Comparison of ENCODE assay signal across 12 cellular contexts in the genomic region with DNA sequence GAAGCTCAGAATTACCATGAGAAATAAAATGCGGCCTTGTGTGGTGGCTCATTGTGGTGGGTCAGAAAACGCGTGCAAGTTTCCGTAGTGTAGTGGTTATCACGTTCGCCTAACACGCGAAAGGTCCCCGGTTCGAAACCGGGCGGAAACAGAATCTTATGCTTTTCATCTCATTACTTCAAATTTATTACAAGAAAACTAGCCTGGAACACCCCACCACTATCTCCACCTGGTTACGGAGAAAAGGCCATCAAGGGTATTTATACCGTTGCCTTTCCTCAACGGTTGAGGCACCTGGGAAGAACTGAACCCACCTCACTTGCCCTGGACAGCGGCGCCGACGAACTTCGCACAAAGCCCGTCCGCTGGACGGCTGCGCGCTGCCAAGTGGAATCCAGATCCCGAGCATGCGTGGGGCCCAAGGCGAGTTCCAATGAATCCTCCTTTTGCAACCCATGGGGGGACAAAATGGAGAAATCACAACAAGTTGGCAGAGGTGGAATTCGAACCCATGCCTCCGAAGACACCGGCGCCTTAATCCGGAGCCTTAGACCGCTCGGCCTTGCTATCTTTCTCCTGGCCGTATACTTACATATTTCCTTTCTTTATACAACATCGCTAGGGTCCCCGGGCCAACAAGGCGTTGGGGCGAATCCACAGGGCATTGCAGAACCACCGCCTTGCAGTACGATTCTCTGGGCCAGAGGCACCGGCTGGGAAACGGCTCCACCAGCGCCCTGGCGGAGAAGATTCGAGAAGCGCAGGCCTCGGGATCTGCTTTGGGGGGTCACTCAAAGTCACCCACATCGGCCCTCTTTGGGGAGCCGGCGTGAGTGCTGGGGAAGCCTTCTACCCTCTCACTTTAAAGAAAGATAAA. TPM values are rescaled to one million over a fixed set of nuclear protein-coding genes. Genes with fewer than 3 reads are reported as not detected.
A peak's percentile ranks its signal among the peaks of the same experiment; 100 is the strongest.
DNase-seq lines count a peak whose midpoint lies in the region; ATAC-seq, FAIRE-seq and TF ChIP-seq lines count a peak whose summit lies in the region.
"Had no signal": no experiment of that assay in that cellular context is flagged by ENCODE, and none has a peak within 500 bp of the region (broad histone marks: within the 10 kb centered on the region; RNA-seq: fewer than 3 reads in every experiment).

No MANE protein-coding gene starts in this region.

- no peak for TF ChIP-seq CTCF in endothelial cell of umbilical vein (IDR thresholded peaks at IDR 0.05; ENCODE audit: extremely low read depth in 1 of 2, insufficient read depth in 1 of 2, low read depth in 1 of 2, low read length in 2 of 2)
- TF ChIP-seq CTCF in thyroid gland (IDR thresholded peaks at IDR 0.05): no peak
- TF ChIP-seq CTCF in upper lobe of right lung (IDR thresholded peaks at IDR 0.05): no peak

- FAIRE-seq in RCC 7860 (lab: Jason Lieb, UNC) (no peak), endothelial cell of umbilical vein (lab: Jason Lieb, UNC) (peak; percentile 100)
- FAIRE-seq: islet of Langerhans had no signal

- H3K9ac ChIP-seq in endothelial cell of umbilical vein (replicated peaks; ENCODE audit: extremely low read depth, insufficient read depth, low read length): no peak overlapping the region

- H3K36me3 ChIP-seq in endothelial cell of umbilical vein (ENCODE audit: control insufficient read depth in 2 of 2, extremely low read depth in 1 of 2, insufficient read depth in 2 of 2, low read length in 2 of 2): no peaks in the 10 kb centered on the region
- no peaks in the 10 kb centered on the region for H3K36me3 ChIP-seq in thyroid gland
- no peaks in the 10 kb centered on the region for H3K36me3 ChIP-seq in upper lobe of right lung

- TF ChIP-seq POLR2A in endothelial cell of umbilical vein (IDR thresholded peaks at IDR 0.05; ENCODE audit: low read depth, low read length): no peak
- no peak for TF ChIP-seq POLR2A in thyroid gland (IDR thresholded peaks at IDR 0.05)

- no peaks in the 10 kb centered on the region for H4K20me1 ChIP-seq in endothelial cell of umbilical vein (replicated peaks; ENCODE audit: control insufficient read depth, extremely low read depth, insufficient read depth, low read length)

- H3K4me2 ChIP-seq in endothelial cell of umbilical vein (ENCODE audit: insufficient read depth, low read length): no peak overlapping the region

- peak overlapping the region in 2 of 3 experiments; percentile 15 to 29 for H3K4me3 ChIP-seq in endothelial cell of umbilical vein (replicated peaks in 1 of 3; ENCODE audit: insufficient read depth in 1 of 3, low read depth in 1 of 3, low read length in 3 of 3)
- no peak overlapping the region for H3K4me3 ChIP-seq in thyroid gland (replicated peaks in 1 of 3)
- H3K4me3 ChIP-seq in upper lobe of right lung: no peak overlapping the region

- DNase-seq in activated CD4-positive, alpha-beta T cell treated with anti-CD3 and anti-CD28 coated beads for 48 hours: peak; percentile 77
- DNase-seq in activated CD4-positive, alpha-beta T cell treated with anti-CD3 and anti-CD28 coated beads, Interleukin-2, amount 50 U/mL, for 4 hours: no peak
- DNase-seq in RCC 7860 (ENCODE audit: low spot score) (peak; percentile 23), endothelial cell of umbilical vein (ENCODE audit: low read depth, low spot score) (no peak), thyroid gland (no peak), upper lobe of right lung (no peak)
- DNase-seq in stimulated activated CD4-positive, alpha-beta T cell treated with anti-CD3 and anti-CD28 coated beads, Interleukin-4, amount 100 ng/mL, for 24 hours: peak; percentile 47
- DNase-seq: cerebellar nuclear complex, NCI-H187 had no signal

- H3K9me1 ChIP-seq in endothelial cell of umbilical vein (replicated peaks; ENCODE audit: control insufficient read depth, extremely low read depth, insufficient read depth, low read length): no peaks in the 10 kb centered on the region

- H3K9me3 ChIP-seq in endothelial cell of umbilical vein (replicated peaks; ENCODE audit: control insufficient read depth, insufficient read depth, low read length) (no peaks in the 10 kb centered on the region), thyroid gland (no peaks in the 10 kb centered on the region), upper lobe of right lung (no peaks in the 10 kb centered on the region)

- ATAC-seq in GM19463 (IDR thresholded peaks at IDR 0.05; ENCODE audit: unreplicated experiment): no peak
- ATAC-seq in upper lobe of right lung: no peak

- WGBS in thyroid gland, 2 donors: 19 to 21% methylated on average over 43 to 52 of the region's 52 CpGs

- H3K4me1 ChIP-seq in endothelial cell of umbilical vein (ENCODE audit: control insufficient read depth, extremely low read depth, insufficient read depth, low read length) (peaks cover 13% of the 10 kb centered on the region), thyroid gland (no peaks in the 10 kb centered on the region), upper lobe of right lung (no peaks in the 10 kb centered on the region)

- intact Hi-C loops in endothelial cell of umbilical vein (cut with micrococcal nuclease) (loop anchor here (2.0 kb wide), 1 partner anchor 58 kb away; a partner anchor contains a TSS), thyroid gland (cut with DNase I) (no loop called here), upper lobe of right lung (cut with DNase I) (no loop called here)

- dilution Hi-C loops in endothelial cell of umbilical vein (cut with MboI; ENCODE audit: extremely low pct_ligation_motif_present, low sequenced_read_pairs): no loop called here

- H2AFZ ChIP-seq in endothelial cell of umbilical vein (ENCODE audit: low read depth, low read length): peak overlapping the region; percentile 82

- H3K27me3 ChIP-seq in endothelial cell of umbilical vein (ENCODE audit: control insufficient read depth in 2 of 2, insufficient read depth in 2 of 2, low read length in 2 of 2): peaks cover 6 to 16% of the 10 kb centered on the region in 2 experiments
- no peaks in the 10 kb centered on the region for H3K27me3 ChIP-seq in thyroid gland
- peaks cover 50% of the 10 kb centered on the region for H3K27me3 ChIP-seq in upper lobe of right lung

- H3K27ac ChIP-seq in endothelial cell of umbilical vein (ENCODE audit: insufficient read depth, low read depth, low read length) (no peak overlapping the region), thyroid gland (no peak overlapping the region), upper lobe of right lung (no peak overlapping the region)

- POLR2A ChIA-PET in endothelial cell of umbilical vein (lab: Charles Lee): interaction anchor here (0.6 kb wide), 1 partner anchor 97 kb away, joined by 3 read pairs; no protein-coding TSS in a partner anchor

- H3K79me2 ChIP-seq in endothelial cell of umbilical vein (ENCODE audit: control insufficient read depth, insufficient read depth, low read length): no peaks in the 10 kb centered on the region

- CTCF ChIA-PET in endothelial cell of umbilical vein (lab: Charles Lee): interaction anchor here (0.8 kb wide), 1 partner anchor 20 kb away, joined by 3 read pairs; no protein-coding TSS in a partner anchor

- no TSS peak for BruUV-seq in endothelial cell of umbilical vein (replicated peaks; lab: Mats Ljungman, UMichigan)

RNA-seq across cellular contexts. Expression of a gene that starts 16.9 kb away (rescaled TPM):
- total RNA-seq in endothelial cell of umbilical vein (not detected in 2 replicates), thyroid gland (not detected), upper lobe of right lung (not detected)
- not detected in 2 replicates for polyA plus RNA-seq in endothelial cell of umbilical vein
- not detected in 2 replicates for polyA plus RNA-seq in endothelial cell of umbilical vein (2011; cell fraction: cytosol; rRNA removed)
- polyA plus RNA-seq in endothelial cell of umbilical vein (2011; cell fraction: nucleus; rRNA removed): not detected in 2 replicates
- polyA plus RNA-seq in endothelial cell of umbilical vein (2012): not detected in 2 replicates
- polyA minus RNA-seq in endothelial cell of umbilical vein: not detected in 2 replicates
- polyA minus RNA-seq in endothelial cell of umbilical vein (2011; cell fraction: cytosol; rRNA and poly(A)+ RNA removed): not detected
- not detected in 2 replicates for polyA minus RNA-seq in endothelial cell of umbilical vein (2011; cell fraction: nucleus; rRNA and poly(A)+ RNA removed)
- total RNA-seq: renal cortical epithelial cell had no signal

RNA-seq across cellular contexts. Expression of a gene that starts 33.3 kb away (rescaled TPM):
- total RNA-seq in endothelial cell of umbilical vein (not detected in 2 replicates), thyroid gland (not detected), upper lobe of right lung (not detected)
- not detected in 2 replicates for polyA plus RNA-seq in endothelial cell of umbilical vein
- not detected in 2 replicates for polyA plus RNA-seq in endothelial cell of umbilical vein (2011; cell fraction: cytosol; rRNA removed)
- not detected in 2 replicates for polyA plus RNA-seq in endothelial cell of umbilical vein (2011; cell fraction: nucleus; rRNA removed)
- not detected in 2 replicates for polyA plus RNA-seq in endothelial cell of umbilical vein (2012)
- polyA minus RNA-seq in endothelial cell of umbilical vein: not detected in 2 replicates
- not detected for polyA minus RNA-seq in endothelial cell of umbilical vein (2011; cell fraction: cytosol; rRNA and poly(A)+ RNA removed)
- polyA minus RNA-seq in endothelial cell of umbilical vein (2011; cell fraction: nucleus; rRNA and poly(A)+ RNA removed): not detected in 2 replicates
- total RNA-seq: renal cortical epithelial cell had no signal

RNA-seq across cellular contexts. Expression of a gene that starts 40.7 kb away (rescaled TPM):
- total RNA-seq in endothelial cell of umbilical vein (3.4 and 4.1 TPM in 2 replicates), thyroid gland (10 to 100 TPM; 12.3 to 14.2 (median 13.0) TPM), upper lobe of right lung (4.9 TPM)
- 2.2 and 2.7 TPM in 2 replicates for polyA plus RNA-seq in endothelial cell of umbilical vein
- polyA plus RNA-seq in endothelial cell of umbilical vein (2011; cell fraction: cytosol; rRNA removed): 2.2 and 2.6 TPM in 2 replicates
- 1.7 TPM in 2 replicates for polyA plus RNA-seq in endothelial cell of umbilical vein (2011; cell fraction: nucleus; rRNA removed)
- polyA plus RNA-seq in endothelial cell of umbilical vein (2012): 3.2 and 8.7 TPM in 2 replicates
- polyA minus RNA-seq in endothelial cell of umbilical vein: 0.47 and 0.73 TPM in 2 replicates
- polyA minus RNA-seq in endothelial cell of umbilical vein (2011; cell fraction: cytosol; rRNA and poly(A)+ RNA removed): 14.8 TPM
- polyA minus RNA-seq in endothelial cell of umbilical vein (2011; cell fraction: nucleus; rRNA and poly(A)+ RNA removed): 0.58 and 0.77 TPM in 2 replicates

RNA-seq across cellular contexts. Expression of a gene that starts 58.8 kb away (rescaled TPM):
- total RNA-seq in endothelial cell of umbilical vein: 17.3 and 19.9 TPM in 2 replicates
- 11.2 and 12.8 TPM in 2 replicates for polyA plus RNA-seq in endothelial cell of umbilical vein
- polyA plus RNA-seq in endothelial cell of umbilical vein (2011; cell fraction: cytosol; rRNA removed): 8.7 and 10.4 TPM in 2 replicates
- 48.8 and 57.0 TPM in 2 replicates for polyA plus RNA-seq in endothelial cell of umbilical vein (2011; cell fraction: nucleus; rRNA removed)
- 13.2 and 13.7 TPM in 2 replicates for polyA plus RNA-seq in endothelial cell of umbilical vein (2012)
- 6.9 and 7.1 TPM in 2 replicates for polyA minus RNA-seq in endothelial cell of umbilical vein
- polyA minus RNA-seq in endothelial cell of umbilical vein (2011; cell fraction: cytosol; rRNA and poly(A)+ RNA removed): 14.7 TPM
- polyA minus RNA-seq in endothelial cell of umbilical vein (2011; cell fraction: nucleus; rRNA and poly(A)+ RNA removed): 9.8 and 11.1 TPM in 2 replicates
- 10 to 100 TPM; 18.8 to 31.1 (median 22.8) TPM for total RNA-seq in thyroid gland
- total RNA-seq in upper lobe of right lung: 26.9 TPM

Comparison
In these comparisons a context has a peak if more than half of its experiments do, and no peak if none do; other contexts are left out.
1. DNase-seq: peak in activated CD4-positive, alpha-beta T cell treated with anti-CD3 and anti-CD28 coated beads for 48 hours (single experiment), RCC 7860 (single experiment) and stimulated activated CD4-positive, alpha-beta T cell treated with anti-CD3 and anti-CD28 coated beads, Interleukin-4, amount 100 ng/mL, for 24 hours (single experiment); none in activated CD4-positive, alpha-beta T cell treated with anti-CD3 and anti-CD28 coated beads, Interleukin-2, amount 50 U/mL, for 4 hours (0 of 2), endothelial cell of umbilical vein (single experiment), thyroid gland (0 of 2) and upper lobe of right lung (single experiment).
2. H3K4me3 ChIP-seq: peak in endothelial cell of umbilical vein (2 of 3); none in thyroid gland (0 of 3) and upper lobe of right lung (single experiment).